In the genomic region with DNA sequence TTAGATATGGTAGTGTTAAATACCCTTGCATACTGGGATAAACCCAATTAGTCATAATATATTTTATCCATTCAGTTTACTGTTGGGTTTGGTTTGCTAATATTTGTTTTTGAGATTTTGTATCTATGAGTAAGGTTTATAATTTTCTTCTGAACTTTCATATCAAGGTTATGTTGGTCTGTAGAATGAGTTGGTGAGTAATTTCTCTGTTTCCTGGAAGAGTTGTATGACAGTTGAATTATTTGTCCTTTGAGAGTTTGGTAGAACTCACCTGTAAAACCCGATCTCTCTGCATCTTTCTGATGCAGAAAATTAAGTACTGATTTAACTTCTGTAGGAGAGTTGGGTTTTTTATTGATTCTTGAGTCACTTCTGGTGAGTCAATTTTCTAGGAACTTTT, we compare ENCODE assay signal across 1 cellular context.
A peak's percentile ranks its signal among the peaks of the same experiment; 100 is the strongest.
TF ChIP-seq lines count a peak whose summit lies in the region.

No MANE protein-coding gene starts in this region.

TF ChIP-seq in A549, 52 proteins besides CTCF, POLR2A, EP300 and RAD21:
- TF ChIP-seq HOXB5 (CRISPR knock-in tag; IDR thresholded peaks at IDR 0.05) (no peak), JUNB (IDR thresholded peaks at IDR 0.05) (0 out of 2 replicates have a peak, but pooled peaks have one; percentile 12), FOSL2 (IDR thresholded peaks at IDR 0.05) (no peak), FOSL2 (CRISPR knock-in tag; IDR thresholded peaks at IDR 0.05) (peak; percentile 29; the same call in 1 of the 2 replicates)
